ENCODE assay signal across 19 cellular contexts in genomic region chr15:63864186-63864585, GRCh38.
"Had no signal": no experiment of that assay in that cellular context is flagged by ENCODE, and none has a peak within 500 bp of the region (broad histone marks: within the 10 kb centered on the region; RNA-seq: fewer than 3 reads in every experiment).

No MANE protein-coding gene starts in this region.

- DNase-seq: cortex of kidney; effector memory CD8-positive, alpha-beta T cell; erythroblast; esophagus squamous epithelium; foreskin melanocyte; head of caudate nucleus; left ventricle myocardium superior; lower lobe of right lung; natural killer cell; psoas muscle; right cardiac atrium; sigmoid colon; stimulated activated CD4-positive, alpha-beta T cell treated with anti-CD3 and anti-CD28 coated beads, Interleukin-2, amount 100 ng/mL, for 24 hours; stimulated activated CD4-positive, alpha-beta T cell treated with anti-CD3 and anti-CD28 coated beads, Interleukin-4, amount 100 ng/mL, for 24 hours; transverse colon had no signal

- H3K36me3 Mint-ChIP-seq: natural killer cell; stimulated activated effector memory CD8-positive, alpha-beta T cell treated with anti-CD3 and anti-CD28 coated beads, Interleukin-12 subunit alpha, Interleukin-12 subunit beta, amount 100 ng/mL, for 72 hours had no signal

- H3K27ac Mint-ChIP-seq: natural killer cell; stimulated activated effector memory CD8-positive, alpha-beta T cell treated with anti-CD3 and anti-CD28 coated beads, Interleukin-12 subunit alpha, Interleukin-12 subunit beta, amount 100 ng/mL, for 72 hours; stimulated activated naive CD8-positive, alpha-beta T cell treated with anti-CD3 and anti-CD28 coated beads, Interleukin-15, Interleukin-2, amounts not matched to agents 100 ng/mL and 50 ng/mL, for 24 hours had no signal

- H3K4me3 Mint-ChIP-seq: effector memory CD8-positive, alpha-beta T cell; natural killer cell; stimulated activated effector memory CD8-positive, alpha-beta T cell treated with anti-CD3 and anti-CD28 coated beads, Interleukin-12 subunit alpha, Interleukin-12 subunit beta, amount 100 ng/mL, for 72 hours; stimulated activated naive CD8-positive, alpha-beta T cell treated with anti-CD3 and anti-CD28 coated beads, Interleukin-15, Interleukin-2, amounts not matched to agents 100 ng/mL and 50 ng/mL, for 24 hours had no signal

- H3K36me3 ChIP-seq: esophagus squamous epithelium, lower lobe of right lung, sigmoid colon, suprapubic skin, transverse colon, vagina had no signal

- H3K4me1 ChIP-seq: esophagus squamous epithelium, lower lobe of right lung, psoas muscle, vagina had no signal

- H3K4me3 ChIP-seq: esophagus squamous epithelium, lower lobe of right lung, psoas muscle, sigmoid colon, suprapubic skin, transverse colon, vagina had no signal

- H3K27ac ChIP-seq: esophagus squamous epithelium, lower lobe of right lung, psoas muscle, sigmoid colon, suprapubic skin, transverse colon, vagina had no signal

- H3K27me3 ChIP-seq: esophagus squamous epithelium, sigmoid colon, suprapubic skin, transverse colon, vagina had no signal

- H3K9me3 Mint-ChIP-seq: effector memory CD8-positive, alpha-beta T cell; natural killer cell; stimulated activated effector memory CD8-positive, alpha-beta T cell treated with anti-CD3 and anti-CD28 coated beads, Interleukin-12 subunit alpha, Interleukin-12 subunit beta, amount 100 ng/mL, for 72 hours; stimulated activated naive CD8-positive, alpha-beta T cell treated with anti-CD3 and anti-CD28 coated beads, Interleukin-15, Interleukin-2, amounts not matched to agents 100 ng/mL and 50 ng/mL, for 24 hours had no signal

- ATAC-seq: effector memory CD8-positive, alpha-beta T cell; left ventricle myocardium superior; lower lobe of right lung; natural killer cell; psoas muscle; right cardiac atrium; stimulated activated effector memory CD8-positive, alpha-beta T cell treated with anti-CD3 and anti-CD28 coated beads, Interleukin-12 subunit alpha, Interleukin-12 subunit beta, amount 100 ng/mL, for 72 hours had no signal

- H3K27me3 Mint-ChIP-seq: effector memory CD8-positive, alpha-beta T cell; stimulated activated naive CD8-positive, alpha-beta T cell treated with anti-CD3 and anti-CD28 coated beads, Interleukin-15, Interleukin-2, amounts not matched to agents 100 ng/mL and 50 ng/mL, for 24 hours had no signal

- H3K9me3 ChIP-seq: esophagus squamous epithelium, lower lobe of right lung, psoas muscle, sigmoid colon, suprapubic skin, transverse colon, vagina had no signal
